16 cellular contexts compared by ENCODE assay signal in genomic region chr19:56167064-56167578, GRCh38. TPM values are rescaled to one million over a fixed set of nuclear protein-coding genes. Genes with fewer than 3 reads are reported as not detected.
DNase-seq lines count a peak whose midpoint lies in the region; ATAC-seq and TF ChIP-seq lines count a peak whose summit lies in the region.
"Had no signal": no experiment of that assay in that cellular context is flagged by ENCODE, and none has a peak within 500 bp of the region (broad histone marks: within the 10 kb centered on the region; RNA-seq: fewer than 3 reads in every experiment).

No MANE protein-coding gene starts in this region.

- H3K27ac Mint-ChIP-seq in WTC11 = no peak overlapping the region

- TF ChIP-seq CTCF in WTC11 (IDR thresholded peaks at IDR 0.05) = no peak
- no peak for TF ChIP-seq CTCF in gastrocnemius medialis (IDR thresholded peaks at IDR 0.05 in 4 of 5, conservative IDR thresholded peaks at IDR 0.05 in 1 of 5)
- TF ChIP-seq CTCF in heart left ventricle (IDR thresholded peaks at IDR 0.05) = no peak

- no peaks in the 10 kb centered on the region for H3K36me3 Mint-ChIP-seq in WTC11

- WGBS in heart left ventricle, 4 donors = 37 to 43% (median 42%) methylated on average over 7 of the region's 7 CpGs

- no peak overlapping the region for H3K4me3 Mint-ChIP-seq in WTC11

- no peak for TF ChIP-seq POLR2A in gastrocnemius medialis (IDR thresholded peaks at IDR 0.05)
- no peak for TF ChIP-seq POLR2A in heart left ventricle (IDR thresholded peaks at IDR 0.05)

- H3K36me3 ChIP-seq in gastrocnemius medialis (no peaks in the 10 kb centered on the region), heart left ventricle (no peaks in the 10 kb centered on the region)
- H3K36me3 ChIP-seq: ascending aorta, stomach had no signal

- POLR2A ChIA-PET in WTC11 (lab: Charles Lee) = no interaction called here

- peaks cover 2% of the 10 kb centered on the region; the same call in 1 of the 2 replicates for H3K27me3 Mint-ChIP-seq in WTC11 (ENCODE audit: low read depth)

- H3K9me3 Mint-ChIP-seq in WTC11 = no peaks in the 10 kb centered on the region

- DNase-seq in AG08395 (ENCODE audit: low spot score) = peak; percentile 25
- DNase-seq in HT-29 (ENCODE audit: low spot score) = peak; percentile 31
- DNase-seq in WTC11 (ENCODE audit: low spot score) = no peak
- peak; percentile 72 for DNase-seq in iPS-NIHi7 (ENCODE audit: extremely low spot score)
- DNase-seq in gastrocnemius medialis = no peak
- DNase-seq in heart left ventricle = no peak
- DNase-seq: activated gamma-delta T cell, DMS 273 treated with DMSO at 0.1 percent for 48 hours, NCI-H2029, stomach had no signal

- H3K9me3 ChIP-seq in gastrocnemius medialis (no peaks in the 10 kb centered on the region), heart left ventricle (no peaks in the 10 kb centered on the region)
- H3K9me3 ChIP-seq: ascending aorta, stomach had no signal

- H3K4me1 ChIP-seq in gastrocnemius medialis = no peaks in the 10 kb centered on the region
- H3K4me1 ChIP-seq in heart left ventricle = peaks cover 0 to 6% (median 0%) of the 10 kb centered on the region in 12 donors
- H3K4me1 ChIP-seq: ascending aorta had no signal

- CTCF ChIA-PET in WTC11 (lab: Charles Lee) = interaction anchor here (1.2 to 3.6 kb wide), 3 partner anchors 12 to 142 kb away, joined by 3 to 30 read pairs (median 4); no protein-coding TSS in a partner anchor

- intact Hi-C loops in gastrocnemius medialis (cut with DNase I; ENCODE audit: low total_unique reads) (no loop called here), heart left ventricle (cut with DNase I) (no loop called here)

- H3K4me3 ChIP-seq in gastrocnemius medialis = no peak overlapping the region
- no peak overlapping the region for H3K4me3 ChIP-seq in heart left ventricle
- H3K4me3 ChIP-seq: ascending aorta, lung, stomach had no signal

- H3K27me3 ChIP-seq in gastrocnemius medialis (no peaks in the 10 kb centered on the region), heart left ventricle (no peaks in the 10 kb centered on the region)
- H3K27me3 ChIP-seq: ascending aorta, stomach had no signal

- H3K27ac ChIP-seq in gastrocnemius medialis = no peak overlapping the region
- no peak overlapping the region for H3K27ac ChIP-seq in heart left ventricle
- H3K27ac ChIP-seq: ascending aorta, stomach had no signal

- ATAC-seq in WTC11 (peak; percentile 43), GM18907 (IDR thresholded peaks at IDR 0.05; ENCODE audit: unreplicated experiment) (no peak), HG02973 (IDR thresholded peaks at IDR 0.05; ENCODE audit: unreplicated experiment) (no peak), gastrocnemius medialis (no peak), heart left ventricle (no peak)
- ATAC-seq: Panc1 had no signal

- H3K4me1 Mint-ChIP-seq in WTC11 = no peaks in the 10 kb centered on the region

- in situ Hi-C loops in gastrocnemius medialis (cut with MboI; ENCODE audit: low sequenced_read_pairs in 4 of 4) = loop anchor here (5.0 to 10.0 kb wide), 3 partner anchors 85 to 92 kb away; no protein-coding TSS in a partner anchor

TF ChIP-seq in WTC11, 78 proteins besides CTCF, POLR2A, EP300 and RAD21:
- no peak for TF ChIP-seq ZNF396 (CRISPR knock-in tag; IDR thresholded peaks at IDR 0.05; ENCODE audit: borderline replicate concordance)
- TF ChIP-seq ZNF317 (CRISPR knock-in tag; IDR thresholded peaks at IDR 0.05; ENCODE audit: borderline replicate concordance, low read depth) = peak; percentile 59; the same call in 1 of the 2 replicates

RNA-seq across cellular contexts. Expression of gene GALP, which starts 8.7 kb away (rescaled TPM):
- total RNA-seq in HT-29 (2014; rRNA removed; shearing (Covaris generic)) = not detected in 2 replicates
- total RNA-seq in WTC11 (2021) (not detected in 3 replicates), gastrocnemius medialis (not detected), heart left ventricle (not detected)
- polyA plus RNA-seq in heart left ventricle = not detected
- total RNA-seq: ascending aorta, lung, stomach had no signal
- polyA plus RNA-seq: lung, neural cell, stomach had no signal

RNA-seq across cellular contexts. Expression of gene ZNF444, which starts 26.0 kb away (rescaled TPM):
- total RNA-seq in HT-29 (2014; rRNA removed; shearing (Covaris generic)) = 73.7 and 112 TPM in 2 replicates
- total RNA-seq in WTC11 (2021) (84.0 to 87.9 TPM (median 87.7 TPM) in 3 replicates), gastrocnemius medialis (10 to 100 TPM; 16.4 to 38.9 (median 24.9) TPM), heart left ventricle (10 to 100 TPM; 14.8 to 35.8 (median 20.1) TPM)
- polyA plus RNA-seq in heart left ventricle = 10 to 100 TPM; 15.9 to 21.4 TPM

RNA-seq across cellular contexts. Expression of gene ZSCAN5B, which starts 30.5 kb away (rescaled TPM):
- not detected in 2 replicates for total RNA-seq in HT-29 (2014; rRNA removed; shearing (Covaris generic))
- not detected in 3 replicates for total RNA-seq in WTC11 (2021)
- total RNA-seq in gastrocnemius medialis = not detected
- not detected for total RNA-seq in heart left ventricle
- polyA plus RNA-seq in heart left ventricle = under 1 TPM in 1 of 2 donors, not detected in 1; 0.04 TPM
- total RNA-seq: ascending aorta, lung, stomach had no signal
- polyA plus RNA-seq: stomach had no signal

RNA-seq across cellular contexts. Expression of gene ZSCAN5C, which starts 35.0 kb away (rescaled TPM):
- total RNA-seq in HT-29 (2014; rRNA removed; shearing (Covaris generic)) = not detected in 2 replicates
- total RNA-seq in WTC11 (2021) (not detected in 3 replicates), gastrocnemius medialis (not detected), heart left ventricle (not detected)
- polyA plus RNA-seq in heart left ventricle = not detected
- total RNA-seq: ascending aorta, lung, stomach had no signal
- polyA plus RNA-seq: lung, neural cell, stomach had no signal

RNA-seq across cellular contexts. Expression of gene ZNF787, which starts 46.0 kb away (rescaled TPM):
- total RNA-seq in HT-29 (2014; rRNA removed; shearing (Covaris generic)) = 186 and 208 TPM in 2 replicates
- 60.8 to 62.9 TPM (median 62.0 TPM) in 3 replicates for total RNA-seq in WTC11 (2021)
- 10 to 100 TPM; 16.7 to 43.0 (median 26.5) TPM for total RNA-seq in gastrocnemius medialis
- total RNA-seq in heart left ventricle = 10 to 100 TPM; 11.6 to 40.8 (median 24.9) TPM
- 10 to 100 TPM; 39.1 to 39.6 TPM for polyA plus RNA-seq in heart left ventricle

Comparison
In these comparisons a context has a peak if more than half of its experiments do, and no peak if none do; other contexts are left out.
1. DNase-seq: peak in AG08395 (single experiment), HT-29 (single experiment) and iPS-NIHi7 (single experiment); none in WTC11 (single experiment), gastrocnemius medialis (0 of 2) and heart left ventricle (0 of 5).